Comparison of ENCODE assay signal across 2 cellular contexts in the genomic region with DNA sequence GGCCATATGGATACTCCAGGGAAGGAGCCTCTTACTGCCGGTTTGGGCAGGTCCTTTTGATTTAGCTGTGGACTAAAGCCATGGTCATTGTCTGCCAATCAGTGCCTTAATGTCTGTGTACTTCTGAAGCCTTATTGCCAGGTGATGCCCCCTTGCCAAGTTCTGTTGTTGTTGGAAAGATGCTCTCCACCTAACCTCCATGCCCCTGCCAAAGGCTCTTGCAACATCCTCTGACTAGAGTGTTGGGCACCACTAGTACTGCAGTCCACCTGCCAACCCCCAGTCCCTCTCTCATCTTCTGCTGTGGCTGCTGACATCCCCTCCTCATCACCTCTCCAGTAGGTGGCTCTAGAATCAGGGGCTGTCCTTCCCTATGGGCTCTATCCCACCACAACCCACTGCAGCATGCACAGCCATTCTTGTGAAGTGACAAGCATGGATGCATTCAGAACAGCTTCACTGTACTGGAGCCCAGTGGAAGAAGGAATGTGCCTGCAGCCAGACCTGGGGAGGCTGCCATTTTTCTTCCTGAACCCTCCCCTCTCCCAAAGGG.
TF ChIP-seq lines count a peak whose summit lies in the region.

No MANE protein-coding gene starts in this region.

TF ChIP-seq in GM12878, 131 proteins besides CTCF, POLR2A, EP300 and RAD21:
- TF ChIP-seq NR2F1 (conservative IDR thresholded peaks at IDR 0.05), result no peak
- no peak for TF ChIP-seq POLR2AphosphoS2 (IDR thresholded peaks at IDR 0.05; ENCODE audit: low read depth, low read length)
- TF ChIP-seq TARDBP (IDR thresholded peaks at IDR 0.05; ENCODE audit: borderline replicate concordance), result no peak
- no peak for TF ChIP-seq PAX5 (IDR thresholded peaks at IDR 0.05; ENCODE audit: borderline replicate concordance, low read depth, low read length)
- no peak for TF ChIP-seq SIX5 (IDR thresholded peaks at IDR 0.05; ENCODE audit: low read depth, low read length, severe bottlenecking)
- no peak for TF ChIP-seq POLR2AphosphoS5 (IDR thresholded peaks at IDR 0.05; ENCODE audit: low read length)
- TF ChIP-seq NFIC (IDR thresholded peaks at IDR 0.05; ENCODE audit: low read depth, low read length), result no peak
- TF ChIP-seq CBFB (IDR thresholded peaks at IDR 0.05; ENCODE audit: low read depth), result no peak
- TF ChIP-seq SMAD5 (IDR thresholded peaks at IDR 0.05; ENCODE audit: low read depth), result no peak
- TF ChIP-seq, protein P1, sequence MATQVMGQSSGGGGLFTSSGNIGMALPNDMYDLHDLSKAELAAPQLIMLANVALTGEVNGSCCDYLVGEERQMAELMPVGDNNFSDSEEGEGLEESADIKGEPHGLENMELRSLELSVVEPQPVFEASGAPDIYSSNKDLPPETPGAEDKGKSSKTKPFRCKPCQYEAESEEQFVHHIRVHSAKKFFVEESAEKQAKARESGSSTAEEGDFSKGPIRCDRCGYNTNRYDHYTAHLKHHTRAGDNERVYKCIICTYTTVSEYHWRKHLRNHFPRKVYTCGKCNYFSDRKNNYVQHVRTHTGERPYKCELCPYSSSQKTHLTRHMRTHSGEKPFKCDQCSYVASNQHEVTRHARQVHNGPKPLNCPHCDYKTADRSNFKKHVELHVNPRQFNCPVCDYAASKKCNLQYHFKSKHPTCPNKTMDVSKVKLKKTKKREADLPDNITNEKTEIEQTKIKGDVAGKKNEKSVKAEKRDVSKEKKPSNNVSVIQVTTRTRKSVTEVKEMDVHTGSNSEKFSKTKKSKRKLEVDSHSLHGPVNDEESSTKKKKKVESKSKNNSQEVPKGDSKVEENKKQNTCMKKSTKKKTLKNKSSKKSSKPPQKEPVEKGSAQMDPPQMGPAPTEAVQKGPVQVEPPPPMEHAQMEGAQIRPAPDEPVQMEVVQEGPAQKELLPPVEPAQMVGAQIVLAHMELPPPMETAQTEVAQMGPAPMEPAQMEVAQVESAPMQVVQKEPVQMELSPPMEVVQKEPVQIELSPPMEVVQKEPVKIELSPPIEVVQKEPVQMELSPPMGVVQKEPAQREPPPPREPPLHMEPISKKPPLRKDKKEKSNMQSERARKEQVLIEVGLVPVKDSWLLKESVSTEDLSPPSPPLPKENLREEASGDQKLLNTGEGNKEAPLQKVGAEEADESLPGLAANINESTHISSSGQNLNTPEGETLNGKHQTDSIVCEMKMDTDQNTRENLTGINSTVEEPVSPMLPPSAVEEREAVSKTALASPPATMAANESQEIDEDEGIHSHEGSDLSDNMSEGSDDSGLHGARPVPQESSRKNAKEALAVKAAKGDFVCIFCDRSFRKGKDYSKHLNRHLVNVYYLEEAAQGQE (IDR thresholded peaks at IDR 0.05; ENCODE audit: low read depth, low read length), result no peak
TF ChIP-seq in GM12878: peak in this region for 0.

TF ChIP-seq in HepG2, 621 proteins besides CTCF, POLR2A, EP300 and RAD21:
- TF ChIP-seq ZNF383 (CRISPR knock-in tag; IDR thresholded peaks at IDR 0.05; ENCODE audit: borderline replicate concordance) (no peak), JUN (CRISPR knock-in tag; IDR thresholded peaks at IDR 0.05) (no peak), HNRNPK (IDR thresholded peaks at IDR 0.05; ENCODE audit: low read depth, low read length, poor library complexity, severe bottlenecking) (no peak), HDAC2 (CRISPR knock-in tag; IDR thresholded peaks at IDR 0.05) (no peak), CHD4 (IDR thresholded peaks at IDR 0.05; ENCODE audit: borderline replicate concordance, low read length) (no peak), ZMAT3 (CRISPR knock-in tag; conservative IDR thresholded peaks at IDR 0.05) (no peak), ZNF549 (CRISPR knock-in tag; IDR thresholded peaks at IDR 0.05) (no peak), SMAD3 (CRISPR knock-in tag; IDR thresholded peaks at IDR 0.05) (no peak), NKX3-1 (CRISPR knock-in tag; IDR thresholded peaks at IDR 0.05) (no peak), DR1 (CRISPR knock-in tag; IDR thresholded peaks at IDR 0.05) (no peak), ZBTB3 (CRISPR knock-in tag; IDR thresholded peaks at IDR 0.05; ENCODE audit: borderline replicate concordance, low read depth) (no peak), ZBTB38 (CRISPR knock-in tag; IDR thresholded peaks at IDR 0.05) (no peak)
- TF ChIP-seq, protein P2, sequence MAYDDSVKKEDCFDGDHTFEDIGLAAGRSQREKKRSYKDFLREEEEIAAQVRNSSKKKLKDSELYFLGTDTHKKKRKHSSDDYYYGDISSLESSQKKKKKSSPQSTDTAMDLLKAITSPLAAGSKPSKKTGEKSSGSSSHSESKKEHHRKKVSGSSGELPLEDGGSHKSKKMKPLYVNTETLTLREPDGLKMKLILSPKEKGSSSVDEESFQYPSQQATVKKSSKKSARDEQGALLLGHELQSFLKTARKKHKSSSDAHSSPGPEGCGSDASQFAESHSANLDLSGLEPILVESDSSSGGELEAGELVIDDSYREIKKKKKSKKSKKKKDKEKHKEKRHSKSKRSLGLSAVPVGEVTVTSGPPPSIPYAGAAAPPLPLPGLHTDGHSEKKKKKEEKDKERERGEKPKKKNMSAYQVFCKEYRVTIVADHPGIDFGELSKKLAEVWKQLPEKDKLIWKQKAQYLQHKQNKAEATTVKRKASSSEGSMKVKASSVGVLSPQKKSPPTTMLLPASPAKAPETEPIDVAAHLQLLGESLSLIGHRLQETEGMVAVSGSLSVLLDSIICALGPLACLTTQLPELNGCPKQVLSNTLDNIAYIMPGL (CRISPR knock-in tag; IDR thresholded peaks at IDR 0.05; ENCODE audit: borderline replicate concordance in 1 of 2, low read depth in 1 of 2), result no peak
- TF ChIP-seq, protein P3, sequence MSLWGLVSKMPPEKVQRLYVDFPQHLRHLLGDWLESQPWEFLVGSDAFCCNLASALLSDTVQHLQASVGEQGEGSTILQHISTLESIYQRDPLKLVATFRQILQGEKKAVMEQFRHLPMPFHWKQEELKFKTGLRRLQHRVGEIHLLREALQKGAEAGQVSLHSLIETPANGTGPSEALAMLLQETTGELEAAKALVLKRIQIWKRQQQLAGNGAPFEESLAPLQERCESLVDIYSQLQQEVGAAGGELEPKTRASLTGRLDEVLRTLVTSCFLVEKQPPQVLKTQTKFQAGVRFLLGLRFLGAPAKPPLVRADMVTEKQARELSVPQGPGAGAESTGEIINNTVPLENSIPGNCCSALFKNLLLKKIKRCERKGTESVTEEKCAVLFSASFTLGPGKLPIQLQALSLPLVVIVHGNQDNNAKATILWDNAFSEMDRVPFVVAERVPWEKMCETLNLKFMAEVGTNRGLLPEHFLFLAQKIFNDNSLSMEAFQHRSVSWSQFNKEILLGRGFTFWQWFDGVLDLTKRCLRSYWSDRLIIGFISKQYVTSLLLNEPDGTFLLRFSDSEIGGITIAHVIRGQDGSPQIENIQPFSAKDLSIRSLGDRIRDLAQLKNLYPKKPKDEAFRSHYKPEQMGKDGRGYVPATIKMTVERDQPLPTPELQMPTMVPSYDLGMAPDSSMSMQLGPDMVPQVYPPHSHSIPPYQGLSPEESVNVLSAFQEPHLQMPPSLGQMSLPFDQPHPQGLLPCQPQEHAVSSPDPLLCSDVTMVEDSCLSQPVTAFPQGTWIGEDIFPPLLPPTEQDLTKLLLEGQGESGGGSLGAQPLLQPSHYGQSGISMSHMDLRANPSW (CRISPR knock-in tag; IDR thresholded peaks at IDR 0.05; ENCODE audit: borderline replicate concordance), result no peak
- TF ChIP-seq, protein P4, sequence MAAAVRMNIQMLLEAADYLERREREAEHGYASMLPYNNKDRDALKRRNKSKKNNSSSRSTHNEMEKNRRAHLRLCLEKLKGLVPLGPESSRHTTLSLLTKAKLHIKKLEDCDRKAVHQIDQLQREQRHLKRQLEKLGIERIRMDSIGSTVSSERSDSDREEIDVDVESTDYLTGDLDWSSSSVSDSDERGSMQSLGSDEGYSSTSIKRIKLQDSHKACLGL (CRISPR knock-in tag; IDR thresholded peaks at IDR 0.05), result no peak
- TF ChIP-seq, protein P5, sequence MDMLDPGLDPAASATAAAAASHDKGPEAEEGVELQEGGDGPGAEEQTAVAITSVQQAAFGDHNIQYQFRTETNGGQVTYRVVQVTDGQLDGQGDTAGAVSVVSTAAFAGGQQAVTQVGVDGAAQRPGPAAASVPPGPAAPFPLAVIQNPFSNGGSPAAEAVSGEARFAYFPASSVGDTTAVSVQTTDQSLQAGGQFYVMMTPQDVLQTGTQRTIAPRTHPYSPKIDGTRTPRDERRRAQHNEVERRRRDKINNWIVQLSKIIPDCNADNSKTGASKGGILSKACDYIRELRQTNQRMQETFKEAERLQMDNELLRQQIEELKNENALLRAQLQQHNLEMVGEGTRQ (IDR thresholded peaks at IDR 0.05; ENCODE audit: low read depth, low read length), result no peak
- TF ChIP-seq, protein P5 (CRISPR knock-in tag; IDR thresholded peaks at IDR 0.05; ENCODE audit: borderline replicate concordance), result no peak
- TF ChIP-seq, protein P1 (IDR thresholded peaks at IDR 0.05; ENCODE audit: borderline replicate concordance in 1 of 2, low read depth in 1 of 2, low read length in 2 of 2), result no peak
TF ChIP-seq in HepG2: peak in this region for 0.
